ENCODE assay signal across 16 cellular contexts in genomic region chrX:144379156-144379555, GRCh38.
DNase-seq lines count a peak whose midpoint lies in the region; TF ChIP-seq lines count a peak whose summit lies in the region.
"Had no signal": no experiment of that assay in that cellular context is flagged by ENCODE, and none has a peak within 500 bp of the region (broad histone marks: within the 10 kb centered on the region; RNA-seq: fewer than 3 reads in every experiment).

No MANE protein-coding gene starts in this region.

- TF ChIP-seq CTCF in GM13976 (IDR thresholded peaks at IDR 0.05; ENCODE audit: borderline replicate concordance, control extremely low read depth, extremely low read depth, insufficient read depth, missing control alignments), result no peak

- in situ Hi-C loops in GM13976 (cut with MboI; ENCODE audit: low sequenced_read_pairs, unreplicated experiment), result no loop called here

- DNase-seq in NCI-H345 (lab: John Stamatoyannopoulos, UW), result peak; percentile 18
- DNase-seq in NCI-H345 treated with DMSO at 0.1 percent for 48 hours (lab: John Stamatoyannopoulos, UW; ENCODE audit: unreplicated experiment), result no peak
- peak; percentile 18 for DNase-seq in NCI-H69 (lab: John Stamatoyannopoulos, UW)
- DNase-seq in NCI-H774 (lab: John Stamatoyannopoulos, UW), result peak; percentile 7
- DNase-seq in central memory CD4-positive, alpha-beta T cell, result no peak
- DNase-seq in GM13976 (ENCODE audit: low spot score), result no peak
- no peak for DNase-seq in middle frontal gyrus (ENCODE audit: extremely low spot score, low spot score)
- DNase-seq: 8988T; ACHN; AML-193; BE2C; CD4-positive, alpha-beta T cell; CD8-positive, alpha-beta memory T cell; DMS 273 treated with DMSO at 0.1 percent for 48 hours; DMS79 treated with DMSO at 0.1 percent for 48 hours; H9 had no signal

Comparison
In these comparisons a context has a peak if more than half of its experiments do, and no peak if none do; other contexts are left out.
1. DNase-seq: peak in NCI-H345 (single experiment), NCI-H69 (single experiment) and NCI-H774 (single experiment); none in NCI-H345 treated with DMSO at 0.1 percent for 48 hours (single experiment), central memory CD4-positive, alpha-beta T cell (single experiment), GM13976 (single experiment) and middle frontal gyrus (single experiment).